1 cellular context compared by ENCODE assay signal in the genomic region with DNA sequence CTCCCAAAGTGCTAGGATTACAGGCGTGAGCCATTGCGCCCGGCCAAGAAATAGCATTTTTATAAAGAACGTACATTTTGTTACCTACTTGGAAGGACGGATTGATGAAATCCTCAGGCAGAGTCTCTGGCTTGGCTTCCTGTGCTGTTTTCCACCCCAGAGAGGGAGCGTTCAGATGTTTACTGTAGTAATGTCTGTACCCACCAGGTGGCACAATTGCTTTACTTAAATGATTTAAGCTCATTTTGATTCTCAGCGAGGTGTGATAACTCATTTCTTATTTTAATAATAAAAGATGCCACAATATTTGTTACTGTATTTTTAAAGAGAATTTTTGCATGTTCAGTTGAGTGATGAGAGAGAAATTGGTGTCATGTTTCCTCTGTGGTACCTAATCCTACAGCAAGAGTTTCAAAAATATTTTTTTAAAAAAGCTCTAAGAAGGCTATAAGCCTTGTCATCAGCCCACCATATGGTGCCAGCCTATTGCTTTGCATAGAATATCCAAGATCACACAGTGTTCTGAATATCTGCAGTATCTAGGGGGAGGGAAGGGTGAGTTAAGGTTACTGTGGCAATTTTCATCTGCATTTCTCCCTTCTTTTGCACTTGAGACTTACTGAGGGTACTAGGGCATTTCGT.
TF ChIP-seq lines count a peak whose summit lies in the region.

No MANE protein-coding gene starts in this region.

TF ChIP-seq in H1, 55 proteins besides CTCF, POLR2A, EP300 and RAD21:
- TF ChIP-seq POU5F1 (IDR thresholded peaks at IDR 0.05; ENCODE audit: low read depth, low read length) (no peak), BCL11A (IDR thresholded peaks at IDR 0.05; ENCODE audit: low read depth in 2 of 2, low read length in 2 of 2) (no peak), SIRT6 (IDR thresholded peaks at IDR 0.05; ENCODE audit: low read length) (no peak), SUZ12 (IDR thresholded peaks at IDR 0.05; ENCODE audit: low read length) (no peak), CREB1 (IDR thresholded peaks at IDR 0.05) (no peak), POLR2AphosphoS5 (IDR thresholded peaks at IDR 0.05; ENCODE audit: low read depth, low read length) (no peak), BRCA1 (IDR thresholded peaks at IDR 0.05; ENCODE audit: low read depth, low read length) (no peak), TAF7 (optimal IDR thresholded peaks at IDR 0.05; ENCODE audit: borderline replicate concordance, low read depth, low read length) (no peak), TBP (IDR thresholded peaks at IDR 0.05; ENCODE audit: low read depth, low read length) (no peak), SP4 (IDR thresholded peaks at IDR 0.05; ENCODE audit: low read length) (no peak), BACH1 (IDR thresholded peaks at IDR 0.05; ENCODE audit: low read length) (no peak), GTF2F1 (IDR thresholded peaks at IDR 0.05; ENCODE audit: borderline replicate concordance, low read depth, low read length) (no peak)
- TF ChIP-seq, protein P1, sequence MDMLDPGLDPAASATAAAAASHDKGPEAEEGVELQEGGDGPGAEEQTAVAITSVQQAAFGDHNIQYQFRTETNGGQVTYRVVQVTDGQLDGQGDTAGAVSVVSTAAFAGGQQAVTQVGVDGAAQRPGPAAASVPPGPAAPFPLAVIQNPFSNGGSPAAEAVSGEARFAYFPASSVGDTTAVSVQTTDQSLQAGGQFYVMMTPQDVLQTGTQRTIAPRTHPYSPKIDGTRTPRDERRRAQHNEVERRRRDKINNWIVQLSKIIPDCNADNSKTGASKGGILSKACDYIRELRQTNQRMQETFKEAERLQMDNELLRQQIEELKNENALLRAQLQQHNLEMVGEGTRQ (IDR thresholded peaks at IDR 0.05; ENCODE audit: low read length) = no peak
- TF ChIP-seq, protein P2, sequence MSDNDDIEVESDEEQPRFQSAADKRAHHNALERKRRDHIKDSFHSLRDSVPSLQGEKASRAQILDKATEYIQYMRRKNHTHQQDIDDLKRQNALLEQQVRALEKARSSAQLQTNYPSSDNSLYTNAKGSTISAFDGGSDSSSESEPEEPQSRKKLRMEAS (IDR thresholded peaks at IDR 0.05) = no peak
TF ChIP-seq in H1: peak in this region for 0.
